In genomic region chr14:32201196-32201815, GRCh38 we compare ENCODE assay signal across 8 cellular contexts. TPM values are rescaled to one million over a fixed set of nuclear protein-coding genes. Genes with fewer than 3 reads are reported as not detected.
DNase-seq lines count a peak whose midpoint lies in the region; ATAC-seq and TF ChIP-seq lines count a peak whose summit lies in the region.

No MANE protein-coding gene starts in this region.

- H2AFZ ChIP-seq in ACC112 (ENCODE audit: low read length, unreplicated experiment) = peak overlapping the region; percentile 78

- ATAC-seq in GM19025 (IDR thresholded peaks at IDR 0.05; ENCODE audit: low read depth, unreplicated experiment) (peak; percentile 49), HG03342 (IDR thresholded peaks at IDR 0.05; ENCODE audit: unreplicated experiment) (peak; percentile 53), memory B cell (ENCODE audit: low read depth) (peak; percentile 62)
- ATAC-seq in activated CD8-positive, alpha-beta T cell treated with anti-CD3 and anti-CD28 coated beads for 36 hours = peak; percentile 61

- DNase-seq in NCI-H446 treated with DMSO at 0.1 percent for 48 hours (lab: John Stamatoyannopoulos, UW) = peak; percentile 66
- DNase-seq in activated CD8-positive, alpha-beta T cell treated with anti-CD3 and anti-CD28 coated beads for 36 hours = peak; percentile 85
- peak; percentile 77 to 82 for DNase-seq in memory B cell (ENCODE audit: low spot score in 2 of 2)
- DNase-seq in stimulated activated CD4-positive, alpha-beta T cell treated with anti-CD3 and anti-CD28 coated beads, TNF-alpha, amount 100 ng/mL, for 48 hours (ENCODE audit: low read depth in 3 of 3) = peak; percentile 55 to 73 (median 66)

- POLR2A ChIA-PET in activated CD8-positive, alpha-beta T cell treated with anti-CD3 and anti-CD28 coated beads for 36 hours (lab: Charles Lee) = interaction anchor here (1.6 to 1.9 kb wide), 2 partner anchors 123 to 125 kb away, joined by 5 to 6 read pairs; partner anchors contain the start of gene ARHGAP5

- no peak overlapping the region for H3K27ac ChIP-seq in ACC112 (ENCODE audit: low read depth, low read length)
- H3K27ac ChIP-seq in ectodermal cell (ENCODE audit: insufficient read depth, low read depth, low read length, poor library complexity, severe bottlenecking) = peak overlapping the region; percentile 85

- no peaks in the 10 kb centered on the region for H3K27me3 ChIP-seq in ACC112 (ENCODE audit: insufficient read depth, low read length)
- H3K27me3 ChIP-seq in ectodermal cell (ENCODE audit: control insufficient read depth, insufficient read depth, low read length, poor library complexity, severe bottlenecking) = peaks cover 18% of the 10 kb centered on the region

- H3K4me3 Mint-ChIP-seq in activated CD8-positive, alpha-beta T cell treated with anti-CD3 and anti-CD28 coated beads for 36 hours = peak overlapping the region; percentile 78
- peak overlapping the region; percentile 96 for H3K4me3 Mint-ChIP-seq in memory B cell

- no peaks in the 10 kb centered on the region for H3K9me3 Mint-ChIP-seq in activated CD8-positive, alpha-beta T cell treated with anti-CD3 and anti-CD28 coated beads for 36 hours
- no peaks in the 10 kb centered on the region for H3K9me3 Mint-ChIP-seq in memory B cell

- no peaks in the 10 kb centered on the region for H3K36me3 Mint-ChIP-seq in activated CD8-positive, alpha-beta T cell treated with anti-CD3 and anti-CD28 coated beads for 36 hours (ENCODE audit: low read depth)
- no peaks in the 10 kb centered on the region for H3K36me3 Mint-ChIP-seq in memory B cell

- H3K36me3 ChIP-seq in ACC112 (ENCODE audit: insufficient read depth, low read length) (no peaks in the 10 kb centered on the region), ectodermal cell (ENCODE audit: control insufficient read depth, insufficient read depth, low read length) (no peaks in the 10 kb centered on the region)

- H3K4me3 ChIP-seq in ACC112 (ENCODE audit: low read depth, low read length) (peak overlapping the region; percentile 89), ectodermal cell (ENCODE audit: insufficient read depth, low read depth, low read length) (peak overlapping the region; percentile 88)

- peak overlapping the region; percentile 98 for H3K27ac Mint-ChIP-seq in activated CD8-positive, alpha-beta T cell treated with anti-CD3 and anti-CD28 coated beads for 36 hours
- H3K27ac Mint-ChIP-seq in memory B cell = peak overlapping the region; percentile 99

- no peak for TF ChIP-seq CTCF in activated CD8-positive, alpha-beta T cell treated with anti-CD3 and anti-CD28 coated beads for 36 hours (IDR thresholded peaks at IDR 0.05)

- CTCF ChIA-PET in activated CD8-positive, alpha-beta T cell treated with anti-CD3 and anti-CD28 coated beads for 36 hours (lab: Charles Lee) = no interaction called here

- intact Hi-C loops in activated CD8-positive, alpha-beta T cell treated with anti-CD3 and anti-CD28 coated beads for 36 hours (cut with micrococcal nuclease) = loop anchor here (5.0 kb wide), 2 partner anchors 51 to 639 kb away; partner anchors contain the start of gene NUBPL

- no peaks in the 10 kb centered on the region for H3K27me3 Mint-ChIP-seq in activated CD8-positive, alpha-beta T cell treated with anti-CD3 and anti-CD28 coated beads for 36 hours
- no peaks in the 10 kb centered on the region for H3K27me3 Mint-ChIP-seq in memory B cell

- peaks cover 41% of the 10 kb centered on the region for H3K4me1 Mint-ChIP-seq in activated CD8-positive, alpha-beta T cell treated with anti-CD3 and anti-CD28 coated beads for 36 hours (ENCODE audit: low read depth)
- H3K4me1 Mint-ChIP-seq in memory B cell = peaks cover 26% of the 10 kb centered on the region

- WGBS in ectodermal cell, 2 experiments = 0% methylated on average over 46 of the region's 46 CpGs

- H3K79me2 ChIP-seq in ACC112 (ENCODE audit: control insufficient read depth, insufficient read depth, low read length, unreplicated experiment) = no peaks in the 10 kb centered on the region

- H3K4me1 ChIP-seq in ACC112 (ENCODE audit: control insufficient read depth, insufficient read depth, low read length, unreplicated experiment) = peaks cover 11% of the 10 kb centered on the region
- no peaks in the 10 kb centered on the region for H3K4me1 ChIP-seq in ectodermal cell (ENCODE audit: control insufficient read depth, insufficient read depth, low read length)

- no peaks in the 10 kb centered on the region for H3K9me3 ChIP-seq in ectodermal cell (ENCODE audit: control insufficient read depth, low read length)

RNA-seq across cellular contexts. Expression of gene RNU6-7, which starts 0.5 kb away (rescaled TPM):
- total RNA-seq in activated CD8-positive, alpha-beta T cell treated with anti-CD3 and anti-CD28 coated beads for 36 hours = not detected
- not detected for polyA plus RNA-seq in ectodermal cell (2013, experiment 1 of 4)
- polyA plus RNA-seq in ectodermal cell (2013, experiment 2 of 4) = not detected
- not detected for polyA plus RNA-seq in ectodermal cell (2013, experiment 3 of 4)
- under 0.01 TPM for polyA plus RNA-seq in ectodermal cell (2013, experiment 4 of 4)

RNA-seq across cellular contexts. Expression of gene RNU6-8, which starts 1.8 kb away (rescaled TPM):
- not detected for total RNA-seq in activated CD8-positive, alpha-beta T cell treated with anti-CD3 and anti-CD28 coated beads for 36 hours
- polyA plus RNA-seq in ectodermal cell (2013, experiment 1 of 4) = not detected
- polyA plus RNA-seq in ectodermal cell (2013, experiment 2 of 4) = not detected
- polyA plus RNA-seq in ectodermal cell (2013, experiment 3 of 4) = not detected
- under 0.01 TPM for polyA plus RNA-seq in ectodermal cell (2013, experiment 4 of 4)
